ENCODE assay signal across 8 cellular contexts in genomic region chr17:39927928-39928867, GRCh38. TPM values are rescaled to one million over a fixed set of nuclear protein-coding genes. Genes with fewer than 3 reads are reported as not detected.
DNase-seq lines count a peak whose midpoint lies in the region; ATAC-seq, FAIRE-seq and TF ChIP-seq lines count a peak whose summit lies in the region.

No MANE protein-coding gene starts in this region.

- peak overlapping the region; percentile 69 for H3K9ac ChIP-seq in endodermal cell (ENCODE audit: extremely low read depth, low read length, poor library complexity, severe bottlenecking)
- peak overlapping the region; percentile 73 for H3K9ac ChIP-seq in muscle layer of colon (ENCODE audit: low read length)

- H3K36me3 Mint-ChIP-seq in CD8-positive, alpha-beta T cell: peaks cover 24% of the 10 kb centered on the region
- H3K36me3 Mint-ChIP-seq in endodermal cell (ENCODE audit: low read depth): peaks cover 6% of the 10 kb centered on the region

- no peak for FAIRE-seq in urothelium cell line (lab: Jason Lieb, UNC)

- H3K4me1 Mint-ChIP-seq in CD8-positive, alpha-beta T cell (ENCODE audit: low read depth): peaks cover 33% of the 10 kb centered on the region
- H3K4me1 Mint-ChIP-seq in endodermal cell: peaks cover 26% of the 10 kb centered on the region

- intact Hi-C loops in CD8-positive, alpha-beta T cell (cut with DNase I, micrococcal nuclease): loop anchor here (1.0 to 5.0 kb wide), 15 partner anchors 24 to 1103 kb away; partner anchors contain the start of genes MIEN1 (in 2 of the 2), PSMD3 (in 2 of the 2), CDC6 (in 1 of the 2) and CWC25 (in 1 of the 2)
- intact Hi-C loops in Panc1 (cut with micrococcal nuclease; ENCODE audit: unreplicated experiment): no loop called here

- peak overlapping the region; percentile 91 for H3K27ac Mint-ChIP-seq in CD8-positive, alpha-beta T cell
- H3K27ac Mint-ChIP-seq in endodermal cell: peak overlapping the region; percentile 94

- DNase-seq in CD8-positive, alpha-beta T cell: peak in 1 of 7 experiments; percentile 28
- peak; percentile 91 for DNase-seq in H7
- no peak for DNase-seq in Panc1 (ENCODE audit: low read depth, low spot score)
- DNase-seq in endodermal cell: peak; percentile 92
- DNase-seq in SIG-M5 treated with dmso at 0.1 percent for 504 hours (lab: John Stamatoyannopoulos, UW; ENCODE audit: unreplicated experiment): no peak
- no peak for DNase-seq in urothelium cell line (ENCODE audit: low spot score)
- DNase-seq in stimulated activated CD4-positive, alpha-beta T cell treated with anti-CD3 and anti-CD28 coated beads, Interleukin-12 subunit alpha, Interleukin-12 subunit beta, amount 100 ng/mL, for 4 hours: no peak

- H3K4me3 Mint-ChIP-seq in CD8-positive, alpha-beta T cell: peak overlapping the region; percentile 96
- H3K4me3 Mint-ChIP-seq in endodermal cell: peak overlapping the region; percentile 70

- H3K36me3 ChIP-seq in CD8-positive, alpha-beta T cell (ENCODE audit: insufficient read depth, low read length): peaks cover 3% of the 10 kb centered on the region
- H3K36me3 ChIP-seq in H7 (replicated peaks; ENCODE audit: control insufficient read depth, insufficient read depth, low read length): peaks cover 8% of the 10 kb centered on the region
- no peaks in the 10 kb centered on the region; the same call in 1 of the 2 replicates for H3K36me3 ChIP-seq in Panc1 (ENCODE audit: control insufficient read depth, insufficient read depth, low read length)
- H3K36me3 ChIP-seq in endodermal cell (ENCODE audit: control insufficient read depth, insufficient read depth, low read length): peaks cover 8% of the 10 kb centered on the region
- peaks cover 14% of the 10 kb centered on the region for H3K36me3 ChIP-seq in muscle layer of colon (ENCODE audit: insufficient read depth, low read length)

- H3K27ac ChIP-seq in CD8-positive, alpha-beta T cell (ENCODE audit: low read depth, low read length): peak overlapping the region; percentile 71
- peak overlapping the region; percentile 88 for H3K27ac ChIP-seq in Panc1 (ENCODE audit: low read length)
- H3K27ac ChIP-seq in endodermal cell (ENCODE audit: low read depth, low read length): no peak overlapping the region
- H3K27ac ChIP-seq in muscle layer of colon (ENCODE audit: low read depth, low read length): peak overlapping the region; percentile 97

- in situ Hi-C loops in Panc1 (cut with HindIII; ENCODE audit: low pct_unique_long_range_greater_than_20kb, low sequenced_read_pairs): no loop called here

- BruUV-seq in Panc1 (replicated peaks; lab: Mats Ljungman, UMichigan): TSS peak; percentile 94

- no peak for ATAC-seq in CD8-positive, alpha-beta T cell
- ATAC-seq in Panc1: peak; percentile 56

- H3K9me3 Mint-ChIP-seq in CD8-positive, alpha-beta T cell: no peaks in the 10 kb centered on the region
- no peaks in the 10 kb centered on the region for H3K9me3 Mint-ChIP-seq in endodermal cell

- no peaks in the 10 kb centered on the region for H3K27me3 ChIP-seq in CD8-positive, alpha-beta T cell (ENCODE audit: insufficient read depth, low read length)
- H3K27me3 ChIP-seq in H7 (ENCODE audit: control insufficient read depth, insufficient read depth, low read length): no peaks in the 10 kb centered on the region
- no peaks in the 10 kb centered on the region for H3K27me3 ChIP-seq in Panc1 (ENCODE audit: control insufficient read depth, insufficient read depth, low read length)
- H3K27me3 ChIP-seq in endodermal cell (ENCODE audit: control insufficient read depth, insufficient read depth, low read length, poor library complexity, severe bottlenecking): no peaks in the 10 kb centered on the region
- H3K27me3 ChIP-seq in muscle layer of colon (ENCODE audit: control insufficient read depth in 1 of 2, insufficient read depth in 2 of 2, low read length in 2 of 2): no peaks in the 10 kb centered on the region

- no peak for TF ChIP-seq CTCF in CD8-positive, alpha-beta T cell (IDR thresholded peaks at IDR 0.05)
- TF ChIP-seq CTCF in Panc1 (IDR thresholded peaks at IDR 0.05): no peak
- peak; percentile 19 for TF ChIP-seq CTCF in endodermal cell (conservative IDR thresholded peaks at IDR 0.05)

- H3K4me3 ChIP-seq in CD8-positive, alpha-beta T cell (ENCODE audit: low read depth, low read length): peak overlapping the region; percentile 90
- peak overlapping the region; percentile 45 for H3K4me3 ChIP-seq in H7 (ENCODE audit: insufficient read depth, low read depth, low read length)
- peak overlapping the region; percentile 63 to 77 for H3K4me3 ChIP-seq in Panc1 (ENCODE audit: low read depth in 2 of 2, low read length in 2 of 2)
- H3K4me3 ChIP-seq in endodermal cell (ENCODE audit: low read length): peak overlapping the region; percentile 82
- H3K4me3 ChIP-seq in muscle layer of colon (ENCODE audit: low read depth in 1 of 2, low read length in 2 of 2): peak overlapping the region; percentile 81 to 90

- H3K9me3 ChIP-seq in CD8-positive, alpha-beta T cell (ENCODE audit: low read length): no peaks in the 10 kb centered on the region
- H3K9me3 ChIP-seq in Panc1 (ENCODE audit: control insufficient read depth, insufficient read depth, low read depth, low read length): no peaks in the 10 kb centered on the region
- H3K9me3 ChIP-seq in endodermal cell (ENCODE audit: control insufficient read depth, low read length): no peaks in the 10 kb centered on the region
- H3K9me3 ChIP-seq in muscle layer of colon (ENCODE audit: low read length): no peaks in the 10 kb centered on the region

- H3K27me3 Mint-ChIP-seq in CD8-positive, alpha-beta T cell (ENCODE audit: low read depth): no peaks in the 10 kb centered on the region
- no peaks in the 10 kb centered on the region for H3K27me3 Mint-ChIP-seq in endodermal cell (ENCODE audit: insufficient read depth)

- 52 to 63% methylated on average over 17 of the region's 17 CpGs for WGBS in endodermal cell (ENCODE audit: insufficient coverage in 1 of 2, insufficient read length in 1 of 2), 2 experiments

- H3K4me1 ChIP-seq in CD8-positive, alpha-beta T cell (ENCODE audit: insufficient read depth, low read length): peaks cover 41% of the 10 kb centered on the region
- H3K4me1 ChIP-seq in Panc1 (ENCODE audit: control insufficient read depth, insufficient read depth, low read length): peaks cover 36% of the 10 kb centered on the region
- H3K4me1 ChIP-seq in endodermal cell (ENCODE audit: control insufficient read depth, insufficient read depth, low read length): no peaks in the 10 kb centered on the region
- peaks cover 32% of the 10 kb centered on the region for H3K4me1 ChIP-seq in muscle layer of colon (ENCODE audit: insufficient read depth, low read length)

- CTCF ChIA-PET in CD8-positive, alpha-beta T cell (lab: Charles Lee): interaction anchor here (2.6 kb wide), 1 partner anchor 175 kb away, joined by 8 read pairs; no protein-coding TSS in a partner anchor
- CTCF ChIA-PET in Panc1 (lab: Charles Lee): no interaction called here

- POLR2A ChIA-PET in CD8-positive, alpha-beta T cell (lab: Charles Lee): interaction anchor here (2.4 to 3.0 kb wide), 2 partner anchors 173 to 198 kb away, joined by 15 to 17 read pairs; partner anchors contain the start of gene MIEN1
- POLR2A ChIA-PET in Panc1 (lab: Charles Lee): no interaction called here

RNA-seq across cellular contexts. Expression of gene LRRC3C, which starts 0.7 kb away (rescaled TPM):
- not detected for total RNA-seq in CD8-positive, alpha-beta T cell
- not detected in 2 replicates for total RNA-seq in H7 (2014; rRNA removed; shearing (Covaris generic))
- total RNA-seq in Panc1 (2021; ENCODE audit: unreplicated experiment) (not detected), endodermal cell (not detected)
- polyA plus RNA-seq in Panc1 (2012; ENCODE audit: insufficient read length): not detected
- not detected for polyA plus RNA-seq in endodermal cell (2013, experiment 1 of 2)
- not detected for polyA plus RNA-seq in endodermal cell (2013, experiment 2 of 2)

RNA-seq across cellular contexts. Expression of gene ORMDL3, which starts 0.8 kb away (rescaled TPM):
- total RNA-seq in CD8-positive, alpha-beta T cell: 100 to 1,000 TPM; 136 to 140 TPM
- total RNA-seq in H7 (2014; rRNA removed; shearing (Covaris generic)): 33.3 and 39.7 TPM in 2 replicates
- total RNA-seq in Panc1 (2021; ENCODE audit: unreplicated experiment) (55.1 TPM), endodermal cell (10 to 100 TPM; 77.7 to 83.8 TPM)
- 104 TPM for polyA plus RNA-seq in Panc1 (2012; ENCODE audit: insufficient read length)
- polyA plus RNA-seq in endodermal cell (2013, experiment 1 of 2): 56.1 TPM
- polyA plus RNA-seq in endodermal cell (2013, experiment 2 of 2): 46.6 TPM

RNA-seq across cellular contexts. Expression of gene GSDMB, which starts 9.8 kb away (rescaled TPM):
- 10 to 100 TPM; 25.3 to 25.4 TPM for total RNA-seq in CD8-positive, alpha-beta T cell
- total RNA-seq in H7 (2014; rRNA removed; shearing (Covaris generic)): 3.3 and 6.0 TPM in 2 replicates
- total RNA-seq in Panc1 (2021; ENCODE audit: unreplicated experiment) (2.9 TPM), endodermal cell (10 to 100 TPM; 16.6 to 30.9 TPM)
- polyA plus RNA-seq in Panc1 (2012; ENCODE audit: insufficient read length): 2.2 TPM
- polyA plus RNA-seq in endodermal cell (2013, experiment 1 of 2): 18.9 TPM
- 17.6 TPM for polyA plus RNA-seq in endodermal cell (2013, experiment 2 of 2)

RNA-seq across cellular contexts. Expression of gene GSDMA, which starts 34.6 kb away (rescaled TPM):
- total RNA-seq in CD8-positive, alpha-beta T cell: under 1 TPM; 0.41 to 0.78 TPM
- not detected in 2 replicates for total RNA-seq in H7 (2014; rRNA removed; shearing (Covaris generic))
- total RNA-seq in Panc1 (2021; ENCODE audit: unreplicated experiment) (not detected), endodermal cell (not detected)
- not detected for polyA plus RNA-seq in Panc1 (2012; ENCODE audit: insufficient read length)
- polyA plus RNA-seq in endodermal cell (2013, experiment 1 of 2): not detected
- polyA plus RNA-seq in endodermal cell (2013, experiment 2 of 2): not detected

RNA-seq across cellular contexts. Expression of gene PSMD3, which starts 52.4 kb away (rescaled TPM):
- total RNA-seq in CD8-positive, alpha-beta T cell: 10 to 100 TPM; 66.9 to 68.8 TPM
- total RNA-seq in H7 (2014; rRNA removed; shearing (Covaris generic)): 243 and 325 TPM in 2 replicates
- total RNA-seq in Panc1 (2021; ENCODE audit: unreplicated experiment) (175 TPM), endodermal cell (100 to 1,000 TPM; 152 to 164 TPM)
- polyA plus RNA-seq in Panc1 (2012; ENCODE audit: insufficient read length): 244 TPM
- 142 TPM for polyA plus RNA-seq in endodermal cell (2013, experiment 1 of 2)
- 132 TPM for polyA plus RNA-seq in endodermal cell (2013, experiment 2 of 2)

Comparison
In these comparisons a context has a peak if more than half of its experiments do, and no peak if none do; other contexts are left out.
1. DNase-seq: peak in H7 (single experiment) and endodermal cell (single experiment); none in Panc1 (single experiment), SIG-M5 treated with dmso at 0.1 percent for 504 hours (single experiment), urothelium cell line (single experiment) and stimulated activated CD4-positive, alpha-beta T cell treated with anti-CD3 and anti-CD28 coated beads, Interleukin-12 subunit alpha, Interleukin-12 subunit beta, amount 100 ng/mL, for 4 hours (single experiment).
2. Peak in every context shown above with its lines, with median percentiles within 50 percentile points of each other: H3K4me3 ChIP-seq.